ENCODE assay signal across 8 cellular contexts in the genomic region with DNA sequence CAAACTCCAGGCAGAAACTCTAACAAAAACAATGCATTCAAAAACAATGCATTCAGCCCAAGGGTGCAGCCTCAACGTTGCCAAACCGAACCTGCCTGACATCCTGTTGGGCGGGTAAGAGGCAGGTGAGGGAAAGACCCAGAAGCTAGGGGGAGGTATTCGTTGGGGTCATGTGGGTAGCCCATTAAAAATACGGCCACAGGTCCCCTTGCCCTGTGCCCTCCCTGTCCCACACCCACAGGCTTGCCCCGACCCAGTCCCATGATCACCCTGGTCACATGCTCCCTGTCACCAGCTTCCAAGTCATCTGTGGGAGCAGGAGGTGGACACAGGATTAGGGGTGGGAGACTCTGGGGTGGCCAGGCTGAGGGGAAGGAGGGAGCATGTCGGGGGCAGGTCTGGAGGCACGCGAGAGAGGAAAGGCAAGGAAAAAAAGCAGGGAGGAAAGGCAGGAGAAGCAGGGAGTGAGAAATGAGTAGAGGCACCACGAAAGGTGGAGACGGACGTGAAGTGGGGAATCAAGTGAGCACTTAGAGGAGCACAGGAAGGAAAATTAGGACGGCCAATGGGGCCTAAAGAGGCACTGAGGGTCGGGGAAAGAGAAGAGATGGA. TPM values are rescaled to one million over a fixed set of nuclear protein-coding genes. Genes with fewer than 3 reads are reported as not detected.
DNase-seq lines count a peak whose midpoint lies in the region; ATAC-seq and TF ChIP-seq lines count a peak whose summit lies in the region.

No MANE protein-coding gene starts in this region.

- ATAC-seq in heart right ventricle = peak in 6 of 8 donors; percentile 11 to 52 (median 36)
- no peak for ATAC-seq in HG03095 (IDR thresholded peaks at IDR 0.05; ENCODE audit: unreplicated experiment)

- H3K36me3 ChIP-seq in heart right ventricle = no peaks in the 10 kb centered on the region
- no peaks in the 10 kb centered on the region for H3K36me3 ChIP-seq in rectal smooth muscle tissue (ENCODE audit: control insufficient read depth, insufficient read depth, low read length)

- H3K27ac ChIP-seq in heart right ventricle = peak overlapping the region; percentile 78 to 96 (median 90)
- peak overlapping the region; percentile 83 for H3K27ac ChIP-seq in rectal smooth muscle tissue (ENCODE audit: low read depth, low read length)

- TF ChIP-seq CTCF in GM12875 (IDR thresholded peaks at IDR 0.05; ENCODE audit: borderline replicate concordance, insufficient read depth, low read depth, low read length) (no peak), heart right ventricle (IDR thresholded peaks at IDR 0.05) (peak in 1 of 9 donors; percentile 10)

- intact Hi-C loops in heart right ventricle (cut with DNase I) = loop anchor here in 2 of 10 donors (1.0 to 2.0 kb wide), 2 partner anchors 20 kb away; a partner anchor contains a TSS

- H3K27me3 ChIP-seq in heart right ventricle = no peaks in the 10 kb centered on the region
- no peaks in the 10 kb centered on the region for H3K27me3 ChIP-seq in rectal smooth muscle tissue (ENCODE audit: control insufficient read depth, insufficient read depth, low read length)

- WGBS in heart right ventricle, 2 donors = 14 to 18% methylated on average over 14 of the region's 14 CpGs

- H3K4me3 ChIP-seq in GM12875 (ENCODE audit: low read depth, low read length) = peak overlapping the region; percentile 78
- peak overlapping the region; percentile 96 for H3K4me3 ChIP-seq in Jurkat, Clone E6-1 (ENCODE audit: low read length)
- H3K4me3 ChIP-seq in heart right ventricle = peak overlapping the region; percentile 41 to 75 (median 68)
- peak overlapping the region; percentile 84 for H3K4me3 ChIP-seq in rectal smooth muscle tissue (ENCODE audit: low read length)

- DNase-seq in Jurkat, Clone E6-1 (ENCODE audit: low read depth, low spot score) = no peak
- peak; percentile 77 for DNase-seq in activated effector memory CD4-positive, alpha-beta T cell treated with anti-CD3 and anti-CD28 coated beads, Interleukin-2, amount 50 U/mL, for 16 hours
- DNase-seq in heart right ventricle (peak in 1 of 2 donors; percentile 53), DMS153 (lab: John Stamatoyannopoulos, UW) (no peak), GM19238 (ENCODE audit: insufficient read length, low spot score) (no peak)

- H3K9me3 ChIP-seq in heart right ventricle = no peaks in the 10 kb centered on the region

- peak overlapping the region; percentile 88 for H3K9ac ChIP-seq in rectal smooth muscle tissue (ENCODE audit: low read length)

- H3K4me1 ChIP-seq in heart right ventricle (peaks cover 7 to 60% (median 33%) of the 10 kb centered on the region in 9 donors), rectal smooth muscle tissue (ENCODE audit: control insufficient read depth, insufficient read depth, low read length) (peaks cover 14% of the 10 kb centered on the region)

RNA-seq across cellular contexts. Expression of a gene that starts 0.7 kb away (rescaled TPM):
- 48.9 TPM for polyA plus RNA-seq in Jurkat, Clone E6-1 (2012; ENCODE audit: insufficient read depth, insufficient read length)
- 10 to 100 TPM in 8 of 10 donors, 1 to 10 TPM in 2; 8.8 to 17.1 (median 13.5) TPM for total RNA-seq in heart right ventricle
- polyA plus RNA-seq in heart right ventricle = 10 to 100 TPM in 1 of 2 donors, 1 to 10 TPM in 1; 6.0 to 35.1 TPM

RNA-seq across cellular contexts. Expression of a gene that starts 20.8 kb away (rescaled TPM):
- 2.6 TPM for polyA plus RNA-seq in Jurkat, Clone E6-1 (2012; ENCODE audit: insufficient read depth, insufficient read length)
- total RNA-seq in heart right ventricle = 10 to 100 TPM in 4 of 10 donors, 1 to 10 TPM in 6; 2.9 to 21.2 (median 5.3) TPM
- polyA plus RNA-seq in heart right ventricle = 10 to 100 TPM in 1 of 2 donors, 1 to 10 TPM in 1; 6.5 to 21.4 TPM
